12 cellular contexts compared by ENCODE assay signal in genomic region chr1:213982515-213982813, GRCh38. TPM values are rescaled to one million over a fixed set of nuclear protein-coding genes. Genes with fewer than 3 reads are reported as not detected.
DNase-seq lines count a peak whose midpoint lies in the region; ATAC-seq, FAIRE-seq and TF ChIP-seq lines count a peak whose summit lies in the region.
"Had no signal": no experiment of that assay in that cellular context is flagged by ENCODE, and none has a peak within 500 bp of the region (broad histone marks: within the 10 kb centered on the region; RNA-seq: fewer than 3 reads in every experiment).

No MANE protein-coding gene starts in this region.

- ATAC-seq in HG02798 (IDR thresholded peaks at IDR 0.05; ENCODE audit: poor library complexity, unreplicated experiment) = no peak

- H3K27me3 Mint-ChIP-seq in immature natural killer cell (ENCODE audit: low read depth in 3 of 3) = peaks cover 26 to 62% (median 29%) of the 10 kb centered on the region in 3 donors

- no peak overlapping the region for H3K27ac Mint-ChIP-seq in immature natural killer cell

- H3K9me3 Mint-ChIP-seq in immature natural killer cell = peaks cover 11 to 73% (median 20%) of the 10 kb centered on the region in 6 donors

- H3K36me3 ChIP-seq in HUES48 (ENCODE audit: control insufficient read depth, insufficient read depth, low read length) (no peaks in the 10 kb centered on the region), WERI-Rb-1 (no peaks in the 10 kb centered on the region)

- H3K36me3 Mint-ChIP-seq in immature natural killer cell = peaks cover 0 to 12% (median 6%) of the 10 kb centered on the region in 3 donors

- DNase-seq in WERI-Rb-1 (no peak), skeletal muscle cell (ENCODE audit: low read depth) (no peak), immature natural killer cell (no peak), RCC 7860 (ENCODE audit: low spot score) (no peak)
- no peak for DNase-seq in activated effector memory CD4-positive, alpha-beta T cell treated with anti-CD3 and anti-CD28 coated beads, Interleukin-2, amount 50 U/mL, for 16 hours
- DNase-seq: amniotic stem cell; Calu3; erythroblast; NK-92 treated with Interleukin-12 subunit alpha and Interleukin-12 subunit beta, amount 100 ng/mL, for 24 hours had no signal

- H3K9me3 ChIP-seq in HUES48 (ENCODE audit: control insufficient read depth, insufficient read depth, low read length) (no peaks in the 10 kb centered on the region), WERI-Rb-1 (ENCODE audit: severe bottlenecking) (peaks cover 4% of the 10 kb centered on the region), iPS-18c (ENCODE audit: control insufficient read depth, insufficient read depth, low read length) (no peaks in the 10 kb centered on the region)

- H3K4me1 ChIP-seq in HUES48 (ENCODE audit: control insufficient read depth, insufficient read depth, low read length) = peaks cover 76% of the 10 kb centered on the region

- no peak overlapping the region for H3K9ac ChIP-seq in HUES48 (ENCODE audit: low read depth, low read length)

- H3K27me3 ChIP-seq in HUES48 (ENCODE audit: control insufficient read depth, insufficient read depth, low read length) (peaks cover 96% of the 10 kb centered on the region), WERI-Rb-1 (ENCODE audit: insufficient read depth, low read depth, severe bottlenecking) (peaks cover 92% of the 10 kb centered on the region)

- no peak for FAIRE-seq in RCC 7860 (lab: Jason Lieb, UNC)

- no peak for TF ChIP-seq CTCF in WERI-Rb-1 (IDR thresholded peaks at IDR 0.05; ENCODE audit: low read depth, low read length)

- H3K4me3 ChIP-seq in HUES48 (ENCODE audit: low read depth, low read length) (peak overlapping the region; percentile 71), WERI-Rb-1 (ENCODE audit: low read depth, low read length) (peak overlapping the region; percentile 48), iPS-18c (ENCODE audit: insufficient read depth, low read depth, low read length) (peak overlapping the region; percentile 52), skeletal muscle cell (ENCODE audit: low read depth, low read length) (peak overlapping the region; percentile 30)

- H3K27ac ChIP-seq in HUES48 (ENCODE audit: low read depth, low read length) (no peak overlapping the region), WERI-Rb-1 (no peak overlapping the region)

- H3K4me1 Mint-ChIP-seq in immature natural killer cell = peaks cover 0 to 4% of the 10 kb centered on the region in 2 donors

- peak overlapping the region in 1 of 5 donors; percentile 40 for H3K4me3 Mint-ChIP-seq in immature natural killer cell

RNA-seq across cellular contexts. Expression of gene PROX1, which starts 5.3 kb away (rescaled TPM):
- not detected for polyA plus RNA-seq in immature natural killer cell
